Comparison of ENCODE assay signal across 8 cellular contexts in the genomic region with DNA sequence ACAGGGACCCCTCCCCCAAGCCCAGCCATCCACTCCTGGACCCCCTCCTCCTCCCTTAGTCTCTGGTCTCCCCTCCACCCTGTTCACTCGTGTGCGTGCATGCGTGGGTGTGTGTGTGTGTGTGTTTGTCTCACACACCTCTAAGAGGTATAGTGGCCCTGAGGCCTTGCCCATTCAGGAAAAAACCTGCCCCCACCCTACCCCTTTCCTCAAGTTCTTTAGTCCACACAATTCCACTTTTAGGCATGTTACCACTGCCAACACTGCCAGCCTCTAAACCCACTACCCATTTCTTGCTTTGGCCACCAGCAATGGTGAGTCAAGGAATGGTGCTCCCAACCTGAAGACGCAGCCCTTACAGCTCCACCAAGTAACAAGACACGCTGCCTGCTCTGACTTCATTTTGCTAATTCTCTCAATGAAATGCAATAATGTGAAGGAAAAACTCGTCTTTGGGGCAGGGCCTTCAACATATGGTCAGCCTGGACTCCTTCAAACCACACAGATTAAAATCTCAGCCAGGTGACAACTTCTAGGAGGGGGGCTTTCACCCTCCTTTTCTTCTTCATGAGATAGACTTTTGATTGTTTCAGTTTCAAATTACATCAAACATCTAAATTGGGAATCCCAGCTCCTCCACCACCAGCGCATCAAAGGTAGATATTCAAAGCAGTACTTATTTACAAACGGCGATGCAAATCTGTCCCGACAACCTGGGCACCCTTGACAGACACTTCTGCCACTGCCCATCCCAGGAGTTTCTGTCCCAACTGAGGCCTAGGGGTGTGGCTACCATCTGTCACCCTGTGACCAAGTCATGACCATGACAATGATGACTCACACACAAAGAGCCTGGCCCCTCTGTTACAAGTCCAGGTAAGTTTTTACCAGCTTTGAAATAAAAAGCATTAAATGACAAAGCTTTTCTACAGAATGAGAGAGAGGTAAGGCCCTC. TPM values are rescaled to one million over a fixed set of nuclear protein-coding genes. Genes with fewer than 3 reads are reported as not detected.
DNase-seq lines count a peak whose midpoint lies in the region; ATAC-seq, FAIRE-seq and TF ChIP-seq lines count a peak whose summit lies in the region.

No MANE protein-coding gene starts in this region.

- SMC1A ChIA-PET in GM12878 (lab: Charles Lee; ENCODE audit: uncharacterized antibody, unreplicated experiment), result interaction anchor here (0.9 to 3.1 kb wide), 8 partner anchors 9 to 30 kb away, joined by 3 to 15 read pairs (median 3); partner anchors contain the start of gene SSBP3

- peak overlapping the region; percentile 6; the same call in 1 of the 2 replicates for H2AFZ ChIP-seq in GM12878 (ENCODE audit: control insufficient read depth, low read depth, low read length)

- peak overlapping the region; percentile 93 for H3K27ac ChIP-seq in GM12878 (ENCODE audit: control insufficient read depth, insufficient read depth)

- H3K4me3 ChIP-seq in GM08714 (ENCODE audit: low read length) (peak overlapping the region; percentile 38; the same call in 1 of the 2 replicates), GM12878 (peak overlapping the region; percentile 58), H7 (ENCODE audit: insufficient read depth, low read depth, low read length) (no peak overlapping the region)

- H3K4me3 Mint-ChIP-seq in stimulated activated naive CD8-positive, alpha-beta T cell treated with anti-CD3 and anti-CD28 coated beads, Interleukin-15, Interleukin-2, amounts not matched to agents 100 ng/mL and 50 ng/mL, for 24 hours, result no peak overlapping the region

- H3K36me3 Mint-ChIP-seq in stimulated activated naive CD8-positive, alpha-beta T cell treated with anti-CD3 and anti-CD28 coated beads, Interleukin-15, Interleukin-2, amounts not matched to agents 100 ng/mL and 50 ng/mL, for 24 hours (ENCODE audit: low read depth), result peaks cover 21% of the 10 kb centered on the region

- no peaks in the 10 kb centered on the region for H3K9me3 Mint-ChIP-seq in stimulated activated naive CD8-positive, alpha-beta T cell treated with anti-CD3 and anti-CD28 coated beads, Interleukin-15, Interleukin-2, amounts not matched to agents 100 ng/mL and 50 ng/mL, for 24 hours

- H4K20me1 ChIP-seq in GM12878 (ENCODE audit: control insufficient read depth, insufficient read depth), result no peaks in the 10 kb centered on the region

- TF ChIP-seq POLR2A in GM12878 (IDR thresholded peaks at IDR 0.05; ENCODE audit: low read depth, low read length), result no peak

- CTCF ChIA-PET in GM12878 (lab: Yijun Ruan, JAX), result interaction anchor here (0.6 to 1.3 kb wide), 2 partner anchors 20 to 182 kb away, joined by 3 read pairs; no protein-coding TSS in a partner anchor

- peak; percentile 84 for DNase-seq in GM12878 (ENCODE audit: low read depth, low spot score)
- no peak for DNase-seq in NCI-H1048 (lab: John Stamatoyannopoulos, UW)
- no peak for DNase-seq in NCI-H226
- no peak for DNase-seq in H7

- ATAC-seq in GM19438 (IDR thresholded peaks at IDR 0.05; ENCODE audit: low read depth, unreplicated experiment) (peak; percentile 48), HG03432 (IDR thresholded peaks at IDR 0.05; ENCODE audit: unreplicated experiment) (peak; percentile 66), GM12878 (peak; percentile 67)

- peaks cover 0 to 2% of the 10 kb centered on the region in 2 experiments; a peak in 2 of 4 replicates for H3K36me3 ChIP-seq in GM12878 (ENCODE audit: control insufficient read depth in 2 of 2, insufficient read depth in 2 of 2, low read length in 1 of 2)
- no peaks in the 10 kb centered on the region; the same call in 1 of the 2 replicates for H3K36me3 ChIP-seq in H7 (replicated peaks; ENCODE audit: control insufficient read depth, insufficient read depth, low read length)

- in situ Hi-C loops in GM12878 (cut with MboI), result no loop called here

- POLR2A ChIA-PET in GM12878 (lab: Charles Lee), result interaction anchor here (1.1 to 2.1 kb wide), 3 partner anchors 8 to 29 kb away, joined by 3 to 5 read pairs (median 4); no protein-coding TSS in a partner anchor

- H3K9me3 ChIP-seq in GM12878 (replicated peaks; ENCODE audit: control insufficient read depth, insufficient read depth, low read length), result no peaks in the 10 kb centered on the region

- peaks cover 66% of the 10 kb centered on the region for H3K79me2 ChIP-seq in GM12878 (ENCODE audit: control insufficient read depth, insufficient read depth, low read length)

- H3K4me1 ChIP-seq in GM12878 (ENCODE audit: control insufficient read depth, insufficient read depth, low read length), result peaks cover 88% of the 10 kb centered on the region

- H3K4me2 ChIP-seq in GM12878 (ENCODE audit: control insufficient read depth, insufficient read depth), result peak overlapping the region; percentile 32

- H3K27ac Mint-ChIP-seq in stimulated activated naive CD8-positive, alpha-beta T cell treated with anti-CD3 and anti-CD28 coated beads, Interleukin-15, Interleukin-2, amounts not matched to agents 100 ng/mL and 50 ng/mL, for 24 hours, result peak overlapping the region; percentile 72

- TF ChIP-seq CTCF in GM12878 (IDR thresholded peaks at IDR 0.05 in 2 of 3, conservative IDR thresholded peaks at IDR 0.05 in 1 of 3; ENCODE audit: control insufficient read depth in 2 of 3, extremely low read depth in 1 of 3, insufficient read depth in 1 of 3, low read depth in 3 of 3, low read length in 3 of 3), result no peak

- H3K27me3 Mint-ChIP-seq in stimulated activated naive CD8-positive, alpha-beta T cell treated with anti-CD3 and anti-CD28 coated beads, Interleukin-15, Interleukin-2, amounts not matched to agents 100 ng/mL and 50 ng/mL, for 24 hours, result no peaks in the 10 kb centered on the region

- peak overlapping the region; percentile 62 for H3K9ac ChIP-seq in GM12878 (ENCODE audit: control insufficient read depth, insufficient read depth, low read length)

- H3K4me1 Mint-ChIP-seq in stimulated activated naive CD8-positive, alpha-beta T cell treated with anti-CD3 and anti-CD28 coated beads, Interleukin-15, Interleukin-2, amounts not matched to agents 100 ng/mL and 50 ng/mL, for 24 hours (ENCODE audit: low read depth), result peaks cover 98% of the 10 kb centered on the region

- WGBS in GM12878 (ENCODE audit: insufficient coverage, insufficient replicate concordance, low lambda C conversion rate, missing lambda C conversion rate), result 1% methylated on average over 9 of the region's 10 CpGs

- no peak for TF ChIP-seq RAD21 in GM12878 (IDR thresholded peaks at IDR 0.05; ENCODE audit: insufficient read depth, low read depth, low read length)

- intact Hi-C loops in GM12878 (cut with micrococcal nuclease; ENCODE audit: unreplicated experiment), result loop anchor here (1.0 to 2.0 kb wide), 2 partner anchors 20 to 28 kb away; no protein-coding TSS in a partner anchor

- peak; percentile 89 for FAIRE-seq in GM12878 (lab: Jason Lieb, UNC)

- RAD21 ChIA-PET in GM12878 (lab: Charles Lee; ENCODE audit: unreplicated experiment), result interaction anchor here (0.9 to 4.6 kb wide), 7 partner anchors 12 to 113 kb away, joined by 3 to 25 read pairs (median 4); partner anchors contain the start of gene SSBP3

- H3K27me3 ChIP-seq in GM12878 (replicated peaks in 1 of 2; ENCODE audit: control insufficient read depth in 2 of 2, insufficient read depth in 2 of 2, low read length in 1 of 2) (no peaks in the 10 kb centered on the region), H7 (ENCODE audit: control insufficient read depth, insufficient read depth, low read length) (no peaks in the 10 kb centered on the region)

- no TSS peak for BruUV-seq in GM12878 (replicated peaks; lab: Mats Ljungman, UMichigan)

- TF ChIP-seq EP300 in GM12878 (IDR thresholded peaks at IDR 0.05; ENCODE audit: borderline replicate concordance in 1 of 2, control insufficient read depth in 1 of 2, low read depth in 2 of 2, low read length in 2 of 2), result peak; percentile 71 to 76; a peak in 2 of 4 replicates

TF ChIP-seq in GM12878, 131 proteins besides CTCF, POLR2A, EP300 and RAD21 (continues in another document):
- TF ChIP-seq POLR2AphosphoS2 (IDR thresholded peaks at IDR 0.05; ENCODE audit: low read depth, low read length), result no peak
- peak; percentile 96 for TF ChIP-seq MEF2A (IDR thresholded peaks at IDR 0.05; ENCODE audit: insufficient read depth, low read depth, low read length)
- TF ChIP-seq ZNF622 (IDR thresholded peaks at IDR 0.05), result no peak
- TF ChIP-seq IRF3 (IDR thresholded peaks at IDR 0.05), result no peak
- TF ChIP-seq EED (IDR thresholded peaks at IDR 0.05; ENCODE audit: low read depth), result peak; percentile 13; the same call in 1 of the 2 replicates
- TF ChIP-seq BHLHE40 (IDR thresholded peaks at IDR 0.05; ENCODE audit: borderline replicate concordance in 1 of 2, low read depth in 2 of 2, low read length in 1 of 2), result peak; percentile 10 to 46; a peak in 2 of 4 replicates
- TF ChIP-seq CBFB (IDR thresholded peaks at IDR 0.05; ENCODE audit: low read depth), result peak; percentile 38; the same call in 1 of the 2 replicates

RNA-seq across cellular contexts. Expression of gene SSBP3, which starts 29.8 kb away (rescaled TPM):
- total RNA-seq in GM12878 (2013; cell fraction: nucleolus; rRNA removed), result 27.4 and 27.5 TPM in 2 replicates
- 15.8 and 16.1 TPM in 2 replicates for total RNA-seq in GM12878 (2014; rRNA removed)
- total RNA-seq in GM12878 (2014; rRNA removed; fragmentation: Illumina TruSeq; extraction: Trizol), result 16.7 and 21.5 TPM in 2 replicates
- total RNA-seq in GM12878 (2021), result 50.4 and 51.7 TPM in 2 replicates
- 10.0 TPM for polyA plus RNA-seq in GM12878 (2011; ENCODE audit: low read depth)
- 8.1 and 18.0 TPM in 2 replicates for polyA plus RNA-seq in GM12878 (2011; rRNA removed)
- polyA plus RNA-seq in GM12878 (2011; cell fraction: cytosol; rRNA removed), result 15.5 and 16.6 TPM in 2 replicates
- polyA plus RNA-seq in GM12878 (2011; cell fraction: nucleus; rRNA removed), result 31.4 and 44.2 TPM in 2 replicates
- polyA plus RNA-seq in GM12878 (2012), result 22.0 and 30.8 TPM in 2 replicates
- 38.8 and 40.3 TPM in 2 replicates for polyA plus RNA-seq in GM12878 (2014; fragmentation: Illumina TruSeq; extraction: Trizol)
- polyA plus RNA-seq in GM12878 (2014; fragmentation: Nextera tagmentation; extraction: Ambion mirVana), result 1 to 10 TPM; 4.1 to 7.9 TPM
- 30.1 and 41.9 TPM in 2 replicates for polyA plus RNA-seq in GM12878 (2014; rRNA removed)
- 1 to 10 TPM; 6.4 to 6.6 TPM for polyA plus RNA-seq in GM12878 (2016; fragmentation: Nextera tagmentation; extraction: Ambion mirVana)
- polyA minus RNA-seq in GM12878 (2011; rRNA and poly(A)+ RNA removed), result 9.3 and 10.4 TPM in 2 replicates
- polyA minus RNA-seq in GM12878 (2011; cell fraction: cytosol; rRNA and poly(A)+ RNA removed), result 7.1 and 10.2 TPM in 2 replicates
- 3.7 and 11.5 TPM in 2 replicates for polyA minus RNA-seq in GM12878 (2011; cell fraction: nucleus; rRNA and poly(A)+ RNA removed)
- 98.0 and 109 TPM in 2 replicates for total RNA-seq in H7 (2014; rRNA removed; shearing (Covaris generic))
